Comparison of ENCODE assay signal across 11 cellular contexts in genomic region chr1:212167098-212167497, GRCh38.
DNase-seq lines count a peak whose midpoint lies in the region; ATAC-seq and TF ChIP-seq lines count a peak whose summit lies in the region.
"Had no signal": no experiment of that assay in that cellular context is flagged by ENCODE, and none has a peak within 500 bp of the region (broad histone marks: within the 10 kb centered on the region; RNA-seq: fewer than 3 reads in every experiment).

No MANE protein-coding gene starts in this region.

- DNase-seq in NCI-H187 (lab: John Stamatoyannopoulos, UW) (peak; percentile 2), NCI-H187 treated with DMSO at 0.1 percent for 48 hours (lab: John Stamatoyannopoulos, UW) (no peak), choroid plexus epithelial cell (ENCODE audit: low read depth) (peak; percentile 66), left kidney (ENCODE audit: low read depth, low spot score) (peak; percentile 51), stromal cell of bone marrow (ENCODE audit: low read depth) (peak; percentile 31), NCI-H146 treated with DMSO at 0.1 percent for 48 hours (lab: John Stamatoyannopoulos, UW; ENCODE audit: unreplicated experiment) (no peak), ACHN (no peak)
- DNase-seq: activated T-cell treated with anti-CD3 and anti-CD28 coated beads, Interleukin-2, amount 50 U/mL, for 24 hours; GDM1; stimulated activated CD4-positive, alpha-beta T cell treated with anti-CD3 and anti-CD28 coated beads, Interleukin-4, amount 100 ng/mL, for 24 hours had no signal

- TF ChIP-seq CTCF in choroid plexus epithelial cell (conservative IDR thresholded peaks at IDR 0.05; ENCODE audit: low read depth, low read length) = no peak

- in situ Hi-C loops in ACHN (cut with HindIII; ENCODE audit: low pct_ligation_motif_present, low pct_unique_long_range_greater_than_20kb, low sequenced_read_pairs) = no loop called here

- peak overlapping the region; percentile 15 for H3K4me3 ChIP-seq in choroid plexus epithelial cell (ENCODE audit: low read depth, low read length)

- no peak for ATAC-seq in HG03025 (IDR thresholded peaks at IDR 0.05; ENCODE audit: low FRiP score, unreplicated experiment)

Comparison
In these comparisons a context has a peak if more than half of its experiments do, and no peak if none do; other contexts are left out.
1. DNase-seq: peak in NCI-H187 (2 of 2), choroid plexus epithelial cell (single experiment), left kidney (single experiment) and stromal cell of bone marrow (single experiment); none in NCI-H187 treated with DMSO at 0.1 percent for 48 hours (single experiment), NCI-H146 treated with DMSO at 0.1 percent for 48 hours (single experiment) and ACHN (single experiment).